ENCODE assay signal across 9 cellular contexts in genomic region chr6:105484238-105485161, GRCh38.
DNase-seq lines count a peak whose midpoint lies in the region; ATAC-seq and TF ChIP-seq lines count a peak whose summit lies in the region.
"Had no signal": no experiment of that assay in that cellular context is flagged by ENCODE, and none has a peak within 500 bp of the region (broad histone marks: within the 10 kb centered on the region; RNA-seq: fewer than 3 reads in every experiment).

No MANE protein-coding gene starts in this region.

- H3K36me3 Mint-ChIP-seq in activated T-cell treated with anti-CD3 and anti-CD28 coated beads, Interleukin-2, amount 50 U/mL, for 24 hours (ENCODE audit: low read depth) = no peaks in the 10 kb centered on the region
- H3K36me3 Mint-ChIP-seq: activated naive CD4-positive, alpha-beta T cell treated with anti-CD3 and anti-CD28 coated beads, Interleukin-2, amount 50 U/mL, for 24 hours had no signal

- H3K4me1 Mint-ChIP-seq in activated T-cell treated with anti-CD3 and anti-CD28 coated beads, Interleukin-2, amount 50 U/mL, for 24 hours (ENCODE audit: low read depth) = peaks cover 34% of the 10 kb centered on the region
- H3K4me1 Mint-ChIP-seq: activated naive CD4-positive, alpha-beta T cell treated with anti-CD3 and anti-CD28 coated beads, Interleukin-2, amount 50 U/mL, for 24 hours had no signal

- H3K4me2 ChIP-seq in OCI-LY1 (ENCODE audit: low read length) = peak overlapping the region; percentile 28; the same call in 1 of the 2 replicates

- no peaks in the 10 kb centered on the region for H3K9me3 ChIP-seq in OCI-LY1 (ENCODE audit: low read length)

- peak overlapping the region; percentile 35 for H3K27ac Mint-ChIP-seq in activated T-cell treated with anti-CD3 and anti-CD28 coated beads, Interleukin-2, amount 50 U/mL, for 24 hours
- H3K27ac Mint-ChIP-seq: activated naive CD4-positive, alpha-beta T cell treated with anti-CD3 and anti-CD28 coated beads, Interleukin-2, amount 50 U/mL, for 24 hours had no signal

- no peaks in the 10 kb centered on the region for H3K27me3 ChIP-seq in OCI-LY1 (ENCODE audit: insufficient read depth, low read length)

- H3F3A ChIP-seq in OCI-LY1 (ENCODE audit: insufficient read depth, low read length) = no peaks in the 10 kb centered on the region

- H3K9me2 ChIP-seq in OCI-LY1 (ENCODE audit: low read depth, low read length) = no peaks in the 10 kb centered on the region

- no peak overlapping the region for H2AFZ ChIP-seq in OCI-LY1 (ENCODE audit: low read length)

- no peak for DNase-seq in activated T-cell treated with anti-CD3 and anti-CD28 coated beads, Interleukin-2, amount 50 U/mL, for 24 hours
- DNase-seq in activated T-cell treated with anti-CD3 and anti-CD28 coated beads for 4 hours (no peak), HS-27A (ENCODE audit: low read depth) (peak; percentile 26), cerebellum (ENCODE audit: low spot score) (peak; percentile 57), medulla oblongata (ENCODE audit: extremely low spot score) (peak; percentile 85), GOT3 (lab: John Stamatoyannopoulos, UW) (no peak)

- ATAC-seq in GM21360 (IDR thresholded peaks at IDR 0.05; ENCODE audit: unreplicated experiment) = no peak

- no peaks in the 10 kb centered on the region for H3K9me3 Mint-ChIP-seq in activated T-cell treated with anti-CD3 and anti-CD28 coated beads, Interleukin-2, amount 50 U/mL, for 24 hours
- H3K9me3 Mint-ChIP-seq: activated naive CD4-positive, alpha-beta T cell treated with anti-CD3 and anti-CD28 coated beads, Interleukin-2, amount 50 U/mL, for 24 hours had no signal

- no peak overlapping the region for H3K4me3 ChIP-seq in OCI-LY1 (ENCODE audit: low read depth, low read length, poor library complexity, severe bottlenecking)

- no peak overlapping the region for H3K9ac ChIP-seq in OCI-LY1 (ENCODE audit: low read length)

- H3K4me1 ChIP-seq in OCI-LY1 (ENCODE audit: insufficient read depth, low read length, severe bottlenecking) = peaks cover 35% of the 10 kb centered on the region

- peak; percentile 82 for TF ChIP-seq CTCF in OCI-LY1 (IDR thresholded peaks at IDR 0.05; ENCODE audit: low read length)

- peak overlapping the region; percentile 80 for H3K27ac ChIP-seq in OCI-LY1 (ENCODE audit: low read depth, low read length, poor library complexity, severe bottlenecking)

- no peaks in the 10 kb centered on the region for H4K20me1 ChIP-seq in OCI-LY1 (ENCODE audit: insufficient read depth, low read length)

- no peaks in the 10 kb centered on the region for H3K36me3 ChIP-seq in OCI-LY1 (ENCODE audit: insufficient read depth, low read length)

- peaks cover 17% of the 10 kb centered on the region for H3K27me3 Mint-ChIP-seq in activated T-cell treated with anti-CD3 and anti-CD28 coated beads, Interleukin-2, amount 50 U/mL, for 24 hours

- no peaks in the 10 kb centered on the region for H3K79me2 ChIP-seq in OCI-LY1 (ENCODE audit: insufficient read depth, low read length)

- H3K4me3 Mint-ChIP-seq in activated T-cell treated with anti-CD3 and anti-CD28 coated beads, Interleukin-2, amount 50 U/mL, for 24 hours = no peak overlapping the region
- H3K4me3 Mint-ChIP-seq: activated naive CD4-positive, alpha-beta T cell treated with anti-CD3 and anti-CD28 coated beads, Interleukin-2, amount 50 U/mL, for 24 hours had no signal

Comparison
In these comparisons a context has a peak if more than half of its experiments do, and no peak if none do; other contexts are left out.
1. DNase-seq: peak in HS-27A (single experiment), cerebellum (single experiment) and medulla oblongata (single experiment); none in activated T-cell treated with anti-CD3 and anti-CD28 coated beads, Interleukin-2, amount 50 U/mL, for 24 hours (single experiment), activated T-cell treated with anti-CD3 and anti-CD28 coated beads for 4 hours (single experiment) and GOT3 (single experiment).